In genomic region chr7:97006146-97006950, GRCh38 we compare ENCODE assay signal across 8 cellular contexts. TPM values are rescaled to one million over a fixed set of nuclear protein-coding genes. Genes with fewer than 3 reads are reported as not detected.
A peak's percentile ranks its signal among the peaks of the same experiment; 100 is the strongest.
DNase-seq lines count a peak whose midpoint lies in the region; ATAC-seq lines count a peak whose summit lies in the region.

No MANE protein-coding gene starts in this region.

- H3K9ac ChIP-seq in SK-N-MC (ENCODE audit: insufficient read length), result no peak overlapping the region

- DNase-seq in activated T-cell treated with anti-CD3 and anti-CD28 coated beads, Interleukin-2, amount 50 U/mL, for 24 hours, result peak; percentile 64
- no peak for DNase-seq in activated T-cell treated with anti-CD3 and anti-CD28 coated beads, Interleukin-2, amount 50 U/mL, for 1 hour
- peak; percentile 59 for DNase-seq in HK-2 (ENCODE audit: unreplicated experiment)
- no peak for DNase-seq in SK-N-MC (ENCODE audit: low read depth, low spot score)
- no peak for DNase-seq in effector memory CD8-positive, alpha-beta T cell
- DNase-seq in naive B cell, result no peak
- DNase-seq in activated effector memory CD4-positive, alpha-beta T cell treated with anti-CD3 and anti-CD28 coated beads, Interleukin-2, amount 50 U/mL, for 16 hours, result no peak

- H3K4me3 ChIP-seq in SK-N-MC, result peak overlapping the region; percentile 88

- peak; percentile 66 for ATAC-seq in effector memory CD8-positive, alpha-beta T cell (replicated peaks)
- peak; percentile 52 to 66 for ATAC-seq in naive B cell (ENCODE audit: low read depth in 2 of 2)
- no peak for ATAC-seq in GM18861 (IDR thresholded peaks at IDR 0.05; ENCODE audit: unreplicated experiment)

- peak overlapping the region; percentile 69 for H3K4me3 Mint-ChIP-seq in activated T-cell treated with anti-CD3 and anti-CD28 coated beads, Interleukin-2, amount 50 U/mL, for 24 hours
- peak overlapping the region; percentile 70 to 82 for H3K4me3 Mint-ChIP-seq in effector memory CD8-positive, alpha-beta T cell
- peak overlapping the region in 7 of 8 donors; percentile 75 to 89 (median 81) for H3K4me3 Mint-ChIP-seq in naive B cell

- H3K9me3 Mint-ChIP-seq in activated T-cell treated with anti-CD3 and anti-CD28 coated beads, Interleukin-2, amount 50 U/mL, for 24 hours, result no peaks in the 10 kb centered on the region
- no peaks in the 10 kb centered on the region for H3K9me3 Mint-ChIP-seq in effector memory CD8-positive, alpha-beta T cell
- H3K9me3 Mint-ChIP-seq in naive B cell, result peaks cover 0 to 32% (median 8%) of the 10 kb centered on the region in 7 donors

- no peak overlapping the region for H3K27ac Mint-ChIP-seq in activated T-cell treated with anti-CD3 and anti-CD28 coated beads, Interleukin-2, amount 50 U/mL, for 24 hours
- no peak overlapping the region for H3K27ac Mint-ChIP-seq in effector memory CD8-positive, alpha-beta T cell
- peak overlapping the region in 1 of 6 donors; percentile 91 for H3K27ac Mint-ChIP-seq in naive B cell

- H3K36me3 ChIP-seq in SK-N-MC (ENCODE audit: insufficient read depth, low read length), result no peaks in the 10 kb centered on the region

- no peak overlapping the region for H3K27ac ChIP-seq in SK-N-MC

- H3K4me1 Mint-ChIP-seq in activated T-cell treated with anti-CD3 and anti-CD28 coated beads, Interleukin-2, amount 50 U/mL, for 24 hours (ENCODE audit: low read depth), result peaks cover 27% of the 10 kb centered on the region
- H3K4me1 Mint-ChIP-seq in effector memory CD8-positive, alpha-beta T cell (ENCODE audit: low read depth in 2 of 2), result peaks cover 5 to 10% of the 10 kb centered on the region in 2 donors
- peaks cover 8 to 27% (median 16%) of the 10 kb centered on the region in 3 donors for H3K4me1 Mint-ChIP-seq in naive B cell

- H3K27me3 Mint-ChIP-seq in activated T-cell treated with anti-CD3 and anti-CD28 coated beads, Interleukin-2, amount 50 U/mL, for 24 hours, result peaks cover 91% of the 10 kb centered on the region
- H3K27me3 Mint-ChIP-seq in effector memory CD8-positive, alpha-beta T cell, result peaks cover 72 to 91% of the 10 kb centered on the region in 2 donors
- H3K27me3 Mint-ChIP-seq in naive B cell, result peaks cover 67 to 84% (median 83%) of the 10 kb centered on the region in 3 donors

- no peaks in the 10 kb centered on the region for H3K36me3 Mint-ChIP-seq in activated T-cell treated with anti-CD3 and anti-CD28 coated beads, Interleukin-2, amount 50 U/mL, for 24 hours (ENCODE audit: low read depth)
- H3K36me3 Mint-ChIP-seq in effector memory CD8-positive, alpha-beta T cell (ENCODE audit: insufficient read depth), result no peaks in the 10 kb centered on the region
- H3K36me3 Mint-ChIP-seq in naive B cell, result peaks cover 0 to 6% of the 10 kb centered on the region in 2 donors

- no peaks in the 10 kb centered on the region for H3K9me3 ChIP-seq in SK-N-MC (ENCODE audit: low read depth, low read length)

RNA-seq across cellular contexts. Expression of gene DLX6, which starts 1.0 kb away (rescaled TPM):
- not detected for polyA plus RNA-seq in naive B cell (ENCODE audit: low read depth in 6 of 6)

RNA-seq across cellular contexts. Expression of gene DLX5, which starts 18.3 kb away (rescaled TPM):
- polyA plus RNA-seq in naive B cell (ENCODE audit: low read depth in 6 of 6), result not detected

Comparison
In these comparisons a context has a peak if more than half of its experiments do, and no peak if none do; other contexts are left out.
1. DNase-seq: peak in activated T-cell treated with anti-CD3 and anti-CD28 coated beads, Interleukin-2, amount 50 U/mL, for 24 hours (single experiment) and HK-2 (single experiment); none in activated T-cell treated with anti-CD3 and anti-CD28 coated beads, Interleukin-2, amount 50 U/mL, for 1 hour (single experiment), SK-N-MC (single experiment), effector memory CD8-positive, alpha-beta T cell (0 of 3), naive B cell (single experiment) and activated effector memory CD4-positive, alpha-beta T cell treated with anti-CD3 and anti-CD28 coated beads, Interleukin-2, amount 50 U/mL, for 16 hours (single experiment).
2. Peak in every context shown above with its lines, with median percentiles within 50 percentile points of each other: H3K4me3 Mint-ChIP-seq.